1 cellular context compared by ENCODE assay signal in the genomic region with DNA sequence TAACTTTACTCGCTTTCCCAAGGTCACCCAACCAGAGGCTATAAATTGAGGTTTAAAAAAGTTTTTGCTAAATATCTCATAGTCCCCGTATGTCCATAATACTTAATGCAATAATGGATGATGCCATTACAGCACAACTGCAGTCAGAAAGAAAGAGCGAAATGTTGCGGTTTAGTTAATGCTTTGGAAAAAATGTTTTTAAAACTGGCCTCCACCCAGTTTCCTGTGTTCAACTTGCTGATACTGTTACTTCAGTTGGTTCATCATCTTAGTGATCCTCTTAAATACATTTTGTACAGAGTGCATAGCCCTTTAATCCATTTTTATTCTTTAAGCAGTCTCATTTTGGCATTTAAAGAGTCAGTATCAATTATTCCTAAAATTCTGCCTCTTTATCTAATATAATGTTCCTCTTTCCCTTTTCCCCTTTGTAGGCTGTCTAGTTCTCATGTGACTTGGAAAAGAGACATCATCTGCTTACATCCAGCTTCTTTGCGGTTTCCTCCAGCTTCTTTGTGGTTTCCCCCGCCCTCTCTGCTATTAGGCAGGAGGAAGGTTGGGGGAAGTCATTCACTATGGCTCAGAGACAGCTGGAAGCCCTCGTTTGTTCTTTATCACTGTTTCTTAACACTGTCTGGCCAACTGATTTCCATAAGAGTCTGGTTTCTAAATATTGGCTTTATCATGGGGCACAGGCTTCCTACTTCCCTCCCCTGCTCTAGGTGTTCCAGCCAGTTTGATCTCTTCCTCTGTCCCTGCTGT.
TF ChIP-seq lines count a peak whose summit lies in the region.

No MANE protein-coding gene starts in this region.

TF ChIP-seq in K562, 482 proteins besides CTCF, POLR2A, EP300 and RAD21 (continued from another document and continues in another):
- TF ChIP-seq VEZF1 (CRISPR knock-in tag; IDR thresholded peaks at IDR 0.05) (peak; percentile 93), TCF7L2 (IDR thresholded peaks at IDR 0.05; ENCODE audit: low read depth, low read length) (no peak), JUND (IDR thresholded peaks at IDR 0.05; ENCODE audit: borderline replicate concordance, low read depth, low read length) (peak; percentile 53; the same call in 1 of the 2 replicates), JUND (tag; IDR thresholded peaks at IDR 0.05; ENCODE audit: borderline replicate concordance, low read depth, low read length) (peak; percentile 38; the same call in 2 of the 3 replicates), ZFX (CRISPR knock-in tag; IDR thresholded peaks at IDR 0.05) (no peak), HNRNPLL (IDR thresholded peaks at IDR 0.05; ENCODE audit: low read depth, low read length, poor library complexity, severe bottlenecking) (no peak), CREB1 (IDR thresholded peaks at IDR 0.05) (no peak), CREB1 (CRISPR knock-in tag; IDR thresholded peaks at IDR 0.05) (no peak), PHB2 (IDR thresholded peaks at IDR 0.05; ENCODE audit: low read depth) (0 out of 2 replicates have a peak, but pooled peaks have one; percentile 48), ZNF79 (CRISPR knock-in tag; IDR thresholded peaks at IDR 0.05; ENCODE audit: low read depth) (no peak), HNRNPK (IDR thresholded peaks at IDR 0.05; ENCODE audit: low read depth, low read length, poor library complexity, severe bottlenecking) (no peak), KLF13 (tag; IDR thresholded peaks at IDR 0.05; ENCODE audit: borderline replicate concordance, low read depth) (no peak), SRSF7 (optimal IDR thresholded peaks at IDR 0.05; ENCODE audit: low read depth, low read length) (no peak), NFYB (IDR thresholded peaks at IDR 0.05; ENCODE audit: extremely low read depth, insufficient read length) (no peak), ESRRA (IDR thresholded peaks at IDR 0.05; ENCODE audit: borderline replicate concordance, low read depth) (peak; percentile 98; the same call in 1 of the 2 replicates), ELF4 (CRISPR knock-in tag; IDR thresholded peaks at IDR 0.05) (peak; percentile 86), THAP7 (CRISPR knock-in tag; IDR thresholded peaks at IDR 0.05) (no peak), ZFP36 (IDR thresholded peaks at IDR 0.05; ENCODE audit: low read depth, low read length, partially characterized antibody) (no peak), ASH1L (IDR thresholded peaks at IDR 0.05; ENCODE audit: borderline replicate concordance, low read depth, partially characterized antibody) (no peak), NR2F6 (CRISPR knock-in tag; IDR thresholded peaks at IDR 0.05) (no peak), HDAC1 (IDR thresholded peaks at IDR 0.05) (0 out of 4 replicates have a peak, but pooled peaks of 1 of the 2 experiments have one; percentile 53), NCOR1 (IDR thresholded peaks at IDR 0.05) (peak; percentile 91), CBX8 (IDR thresholded peaks at IDR 0.05; ENCODE audit: borderline replicate concordance, extremely low read depth, low read depth, low read length, poor library complexity, severe bottlenecking) (no peak), GABPB2 (CRISPR knock-in tag; conservative IDR thresholded peaks at IDR 0.05) (no peak), ZNF766 (CRISPR knock-in tag; conservative IDR thresholded peaks at IDR 0.05) (peak; percentile 93), SMARCB1 (IDR thresholded peaks at IDR 0.05; ENCODE audit: insufficient read length, low read depth) (no peak), RNF2 (IDR thresholded peaks at IDR 0.05) (peak; percentile 71), ZNF24 (IDR thresholded peaks at IDR 0.05) (peak; percentile 81), ZNF175 (CRISPR knock-in tag; IDR thresholded peaks at IDR 0.05; ENCODE audit: low read depth) (peak; percentile 76; the same call in 1 of the 2 replicates), DDX20 (tag; IDR thresholded peaks at IDR 0.05; ENCODE audit: low read depth) (0 out of 2 replicates have a peak, but pooled peaks have one; percentile 11), ID3 (CRISPR knock-in tag; IDR thresholded peaks at IDR 0.05) (no peak), ID3 (tag; IDR thresholded peaks at IDR 0.05) (peak; percentile 91), NR2C2 (CRISPR knock-in tag; IDR thresholded peaks at IDR 0.05) (no peak), NR2C2 (tag; IDR thresholded peaks at IDR 0.05) (peak; percentile 17; the same call in 1 of the 2 replicates), SAFB (IDR thresholded peaks at IDR 0.05; ENCODE audit: borderline replicate concordance, low read depth, low read length) (no peak), NR0B1 (IDR thresholded peaks at IDR 0.05; ENCODE audit: partially characterized antibody) (no peak), CTBP1 (IDR thresholded peaks at IDR 0.05; ENCODE audit: borderline replicate concordance) (peak; percentile 77; the same call in 1 of the 2 replicates), CREBBP (IDR thresholded peaks at IDR 0.05; ENCODE audit: low read depth, low read length) (no peak), ATF7 (IDR thresholded peaks at IDR 0.05) (peak; percentile 62), MLLT1 (IDR thresholded peaks at IDR 0.05) (peak in 1 of 2 experiments; percentile 98; a peak in 2 of 4 replicates)
- TF ChIP-seq, protein P1, sequence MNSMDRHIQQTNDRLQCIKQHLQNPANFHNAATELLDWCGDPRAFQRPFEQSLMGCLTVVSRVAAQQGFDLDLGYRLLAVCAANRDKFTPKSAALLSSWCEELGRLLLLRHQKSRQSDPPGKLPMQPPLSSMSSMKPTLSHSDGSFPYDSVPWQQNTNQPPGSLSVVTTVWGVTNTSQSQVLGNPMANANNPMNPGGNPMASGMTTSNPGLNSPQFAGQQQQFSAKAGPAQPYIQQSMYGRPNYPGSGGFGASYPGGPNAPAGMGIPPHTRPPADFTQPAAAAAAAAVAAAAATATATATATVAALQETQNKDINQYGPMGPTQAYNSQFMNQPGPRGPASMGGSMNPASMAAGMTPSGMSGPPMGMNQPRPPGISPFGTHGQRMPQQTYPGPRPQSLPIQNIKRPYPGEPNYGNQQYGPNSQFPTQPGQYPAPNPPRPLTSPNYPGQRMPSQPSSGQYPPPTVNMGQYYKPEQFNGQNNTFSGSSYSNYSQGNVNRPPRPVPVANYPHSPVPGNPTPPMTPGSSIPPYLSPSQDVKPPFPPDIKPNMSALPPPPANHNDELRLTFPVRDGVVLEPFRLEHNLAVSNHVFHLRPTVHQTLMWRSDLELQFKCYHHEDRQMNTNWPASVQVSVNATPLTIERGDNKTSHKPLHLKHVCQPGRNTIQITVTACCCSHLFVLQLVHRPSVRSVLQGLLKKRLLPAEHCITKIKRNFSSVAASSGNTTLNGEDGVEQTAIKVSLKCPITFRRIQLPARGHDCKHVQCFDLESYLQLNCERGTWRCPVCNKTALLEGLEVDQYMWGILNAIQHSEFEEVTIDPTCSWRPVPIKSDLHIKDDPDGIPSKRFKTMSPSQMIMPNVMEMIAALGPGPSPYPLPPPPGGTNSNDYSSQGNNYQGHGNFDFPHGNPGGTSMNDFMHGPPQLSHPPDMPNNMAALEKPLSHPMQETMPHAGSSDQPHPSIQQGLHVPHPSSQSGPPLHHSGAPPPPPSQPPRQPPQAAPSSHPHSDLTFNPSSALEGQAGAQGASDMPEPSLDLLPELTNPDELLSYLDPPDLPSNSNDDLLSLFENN (IDR thresholded peaks at IDR 0.05; ENCODE audit: low read depth in 2 of 2, low read length in 2 of 2): peak in 1 of 2 experiments; percentile 67; a peak in 2 of 4 replicates
- TF ChIP-seq, protein P2, sequence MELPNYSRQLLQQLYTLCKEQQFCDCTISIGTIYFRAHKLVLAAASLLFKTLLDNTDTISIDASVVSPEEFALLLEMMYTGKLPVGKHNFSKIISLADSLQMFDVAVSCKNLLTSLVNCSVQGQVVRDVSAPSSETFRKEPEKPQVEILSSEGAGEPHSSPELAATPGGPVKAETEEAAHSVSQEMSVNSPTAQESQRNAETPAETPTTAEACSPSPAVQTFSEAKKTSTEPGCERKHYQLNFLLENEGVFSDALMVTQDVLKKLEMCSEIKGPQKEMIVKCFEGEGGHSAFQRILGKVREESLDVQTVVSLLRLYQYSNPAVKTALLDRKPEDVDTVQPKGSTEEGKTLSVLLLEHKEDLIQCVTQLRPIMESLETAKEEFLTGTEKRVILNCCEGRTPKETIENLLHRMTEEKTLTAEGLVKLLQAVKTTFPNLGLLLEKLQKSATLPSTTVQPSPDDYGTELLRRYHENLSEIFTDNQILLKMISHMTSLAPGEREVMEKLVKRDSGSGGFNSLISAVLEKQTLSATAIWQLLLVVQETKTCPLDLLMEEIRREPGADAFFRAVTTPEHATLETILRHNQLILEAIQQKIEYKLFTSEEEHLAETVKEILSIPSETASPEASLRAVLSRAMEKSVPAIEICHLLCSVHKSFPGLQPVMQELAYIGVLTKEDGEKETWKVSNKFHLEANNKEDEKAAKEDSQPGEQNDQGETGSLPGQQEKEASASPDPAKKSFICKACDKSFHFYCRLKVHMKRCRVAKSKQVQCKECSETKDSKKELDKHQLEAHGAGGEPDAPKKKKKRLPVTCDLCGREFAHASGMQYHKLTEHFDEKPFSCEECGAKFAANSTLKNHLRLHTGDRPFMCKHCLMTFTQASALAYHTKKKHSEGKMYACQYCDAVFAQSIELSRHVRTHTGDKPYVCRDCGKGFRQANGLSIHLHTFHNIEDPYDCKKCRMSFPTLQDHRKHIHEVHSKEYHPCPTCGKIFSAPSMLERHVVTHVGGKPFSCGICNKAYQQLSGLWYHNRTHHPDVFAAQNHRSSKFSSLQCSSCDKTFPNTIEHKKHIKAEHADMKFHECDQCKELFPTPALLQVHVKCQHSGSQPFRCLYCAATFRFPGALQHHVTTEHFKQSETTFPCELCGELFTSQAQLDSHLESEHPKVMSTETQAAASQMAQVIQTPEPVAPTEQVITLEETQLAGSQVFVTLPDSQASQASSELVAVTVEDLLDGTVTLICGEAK (IDR thresholded peaks at IDR 0.05): no peak
- TF ChIP-seq, protein P2 (CRISPR knock-in tag; IDR thresholded peaks at IDR 0.05): no peak
